ENCODE assay signal across 12 cellular contexts in the genomic region with DNA sequence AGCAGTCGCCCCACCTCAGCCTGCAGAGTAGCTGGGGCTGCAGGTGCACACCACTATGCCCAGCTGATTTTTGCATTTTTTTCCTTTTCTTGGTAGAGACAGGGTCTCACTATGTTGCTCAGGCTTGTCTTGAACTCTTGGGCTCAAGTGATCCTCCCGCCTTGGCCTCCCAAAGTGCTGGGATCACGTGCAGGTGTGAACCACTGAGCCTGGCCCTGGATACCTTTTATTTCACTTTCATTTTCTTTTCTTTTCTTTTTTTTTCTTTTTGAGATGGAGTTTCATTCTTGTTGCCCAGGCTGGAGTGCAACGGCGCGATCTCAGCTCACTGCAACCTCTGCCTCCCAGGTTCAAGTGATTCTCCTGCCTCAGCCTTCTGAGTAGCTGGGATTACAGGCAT. TPM values are rescaled to one million over a fixed set of nuclear protein-coding genes. Genes with fewer than 3 reads are reported as not detected.
"Had no signal": no experiment of that assay in that cellular context is flagged by ENCODE, and none has a peak within 500 bp of the region (broad histone marks: within the 10 kb centered on the region; RNA-seq: fewer than 3 reads in every experiment).

No MANE protein-coding gene starts in this region.

RNA-seq across cellular contexts. Expression of a gene that starts 9.4 kb away (rescaled TPM):
- total RNA-seq: hepatocyte; kidney epithelial cell; left lung; lower lobe of right lung; lung microvascular endothelial cell; mammary epithelial cell; mesenteric fat pad; naive thymus-derived CD4-positive, alpha-beta T cell had no signal
- polyA plus RNA-seq: immature natural killer cell; keratinocyte; mammary epithelial cell; naive thymus-derived CD4-positive, alpha-beta T cell had no signal

RNA-seq across cellular contexts. Expression of a gene that starts 25.0 kb away (rescaled TPM):
- total RNA-seq: left ventricle myocardium inferior, left ventricle myocardium superior had no signal
